8 cellular contexts compared by ENCODE assay signal in genomic region chr1:171251741-171252300, GRCh38. TPM values are rescaled to one million over a fixed set of nuclear protein-coding genes. Genes with fewer than 3 reads are reported as not detected.
DNase-seq lines count a peak whose midpoint lies in the region; ATAC-seq, FAIRE-seq and TF ChIP-seq lines count a peak whose summit lies in the region.

No MANE protein-coding gene starts in this region.

- TF ChIP-seq POLR2A in GM12892 (IDR thresholded peaks at IDR 0.05; ENCODE audit: low read depth, low read length), result no peak

- DNase-seq in ACHN, result peak; percentile 37
- peak; percentile 48 for DNase-seq in GM13976 (ENCODE audit: low spot score)
- peak; percentile 28 for DNase-seq in SW480 (ENCODE audit: low spot score)
- DNase-seq in epithelial cell of proximal tubule (ENCODE audit: low read depth), result no peak
- DNase-seq in naive B cell, result peak; percentile 18
- DNase-seq in GM12892 (ENCODE audit: insufficient read length), result no peak

- peak overlapping the region; percentile 74 for H3K4me3 ChIP-seq in epithelial cell of proximal tubule (ENCODE audit: low read depth, low read length)

- FAIRE-seq in GM12892 (lab: Jason Lieb, UNC), result no peak

- TF ChIP-seq CTCF in GM13976 (IDR thresholded peaks at IDR 0.05; ENCODE audit: borderline replicate concordance, control extremely low read depth, extremely low read depth, insufficient read depth, missing control alignments) (peak; percentile 44), epithelial cell of proximal tubule (conservative IDR thresholded peaks at IDR 0.05; ENCODE audit: low read depth, low read length) (peak; percentile 66)

- no peaks in the 10 kb centered on the region for H3K9me3 Mint-ChIP-seq in naive B cell

- H3K4me1 Mint-ChIP-seq in naive B cell, result peaks cover 5 to 18% (median 13%) of the 10 kb centered on the region in 3 donors

- peak overlapping the region in 4 of 6 donors; percentile 11 to 95 (median 89) for H3K27ac Mint-ChIP-seq in naive B cell

- H3K27me3 Mint-ChIP-seq in naive B cell, result peaks cover 0 to 15% (median 13%) of the 10 kb centered on the region in 3 donors

- in situ Hi-C loops in ACHN (cut with HindIII; ENCODE audit: low pct_ligation_motif_present, low pct_unique_long_range_greater_than_20kb, low sequenced_read_pairs) (no loop called here), GM13976 (cut with MboI; ENCODE audit: low sequenced_read_pairs, unreplicated experiment) (no loop called here)

- ATAC-seq in HG03520 (IDR thresholded peaks at IDR 0.05; ENCODE audit: unreplicated experiment) (peak; percentile 28), naive B cell (ENCODE audit: low read depth in 2 of 2) (peak; percentile 52 to 53), HG02938 (IDR thresholded peaks at IDR 0.05; ENCODE audit: unreplicated experiment) (no peak)

- H3K36me3 Mint-ChIP-seq in naive B cell, result no peaks in the 10 kb centered on the region

- peak overlapping the region; percentile 83 to 99 (median 94) for H3K4me3 Mint-ChIP-seq in naive B cell

RNA-seq across cellular contexts. Expression of gene FMO1, which starts 3.5 kb away (rescaled TPM):
- not detected in 2 replicates for total RNA-seq in epithelial cell of proximal tubule
- 1 to 10 TPM in 5 of 6 donors, under 1 TPM in 1; 0.84 to 5.6 (median 1.7) TPM for polyA plus RNA-seq in naive B cell (ENCODE audit: low read depth in 6 of 6)
- polyA plus RNA-seq in GM12892 (2012; ENCODE audit: missing spikeins), result not detected

Comparison
In these comparisons a context has a peak if more than half of its experiments do, and no peak if none do; other contexts are left out.
1. DNase-seq: peak in ACHN (single experiment), GM13976 (single experiment), SW480 (single experiment) and naive B cell (single experiment); none in epithelial cell of proximal tubule (single experiment) and GM12892 (single experiment).